22 cellular contexts compared by ENCODE assay signal in the genomic region with DNA sequence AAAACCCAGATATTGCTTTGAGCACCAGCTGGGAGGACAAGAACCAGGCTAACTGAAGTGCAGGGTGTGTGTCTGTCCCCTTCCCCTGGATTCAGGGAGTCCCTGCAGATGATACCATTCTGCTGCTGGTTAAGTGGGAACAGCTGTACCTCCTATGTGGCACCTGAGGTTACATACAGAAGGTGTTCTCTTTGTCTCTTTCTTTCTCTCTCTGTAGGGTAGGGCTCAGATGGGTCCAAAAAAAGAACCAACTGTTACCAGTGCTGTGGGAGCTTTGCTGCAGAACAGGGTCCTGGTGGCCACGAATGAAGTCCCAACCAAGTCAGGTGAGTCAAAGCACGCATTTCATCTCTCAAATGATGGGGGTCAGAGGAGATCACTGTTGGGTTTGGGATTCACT. TPM values are rescaled to one million over a fixed set of nuclear protein-coding genes. Genes with fewer than 3 reads are reported as not detected.
"Had no signal": no experiment of that assay in that cellular context is flagged by ENCODE, and none has a peak within 500 bp of the region (broad histone marks: within the 10 kb centered on the region; RNA-seq: fewer than 3 reads in every experiment).

No MANE protein-coding gene starts in this region.

- H3K9me3 ChIP-seq: neutrophil, right atrium auricular region, suprapubic skin had no signal

- H3K4me3 Mint-ChIP-seq: activated CD8-positive, alpha-beta memory T cell treated with anti-CD3 and anti-CD28 coated beads, Interleukin-2, amount 10 ng/mL, durations not matched to agents 7 days and 5 days; activated T-cell treated with anti-CD3 and anti-CD28 coated beads, Interleukin-2, amount 50 U/mL, for 24 hours; naive B cell; T-helper 2 cell treated with Interferon-gamma antibody and Interleukin-4, amounts not matched to agents 5 μg/mL and 100 μg/mL, for 36 hours had no signal

- FAIRE-seq: bronchial epithelial cell, endothelial cell of umbilical vein, frontal cortex, kidney had no signal

- H3K4me3 ChIP-seq: right atrium auricular region, spleen, suprapubic skin had no signal

- DNase-seq: activated CD4-positive, alpha-beta T cell treated with anti-CD3 and anti-CD28 coated beads, Interleukin-2, amount 50 U/mL, for 48 hours; activated CD8-positive, alpha-beta memory T cell treated with anti-CD3 and anti-CD28 coated beads, Interleukin-2, amount 10 ng/mL, durations not matched to agents 7 days and 5 days; activated effector memory CD4-positive, alpha-beta T cell treated with Interleukin-2 at 50 U/mL for 16 hours; activated T-cell treated with anti-CD3 and anti-CD28 coated beads, Interleukin-2, amount 50 U/mL, for 24 hours; kidney; naive B cell; posterior cingulate gyrus; spleen; stimulated activated CD4-positive, alpha-beta T cell treated with anti-CD3 and anti-CD28 coated beads, Interleukin-1b, Interleukin-23, amount 100 ng/mL, for 48 hours; stimulated activated naive CD4-positive, alpha-beta T cell; SW 1271 had no signal

- H3K27ac ChIP-seq: neutrophil, suprapubic skin had no signal

- H3K36me3 Mint-ChIP-seq: activated CD8-positive, alpha-beta memory T cell treated with anti-CD3 and anti-CD28 coated beads, Interleukin-2, amount 10 ng/mL, durations not matched to agents 7 days and 5 days; activated naive CD4-positive, alpha-beta T cell treated with anti-CD3 and anti-CD28 coated beads, Interleukin-2, amount 50 U/mL, for 72 hours had no signal

- H3K4me1 Mint-ChIP-seq: naive B cell had no signal

- H3K27ac Mint-ChIP-seq: activated naive CD4-positive, alpha-beta T cell treated with anti-CD3 and anti-CD28 coated beads, Interleukin-2, amount 50 U/mL, for 72 hours; T-helper 2 cell treated with Interferon-gamma antibody and Interleukin-4, amounts not matched to agents 5 μg/mL and 100 μg/mL, for 36 hours had no signal

- H3K36me3 ChIP-seq: neutrophil, right atrium auricular region, spleen, suprapubic skin had no signal

- H3K9me3 Mint-ChIP-seq: activated naive CD4-positive, alpha-beta T cell treated with anti-CD3 and anti-CD28 coated beads, Interleukin-2, amount 50 U/mL, for 72 hours; activated T-cell treated with anti-CD3 and anti-CD28 coated beads, Interleukin-2, amount 50 U/mL, for 24 hours; T-helper 2 cell treated with Interferon-gamma antibody and Interleukin-4, amounts not matched to agents 5 μg/mL and 100 μg/mL, for 36 hours had no signal

- H3K27me3 Mint-ChIP-seq: activated CD8-positive, alpha-beta memory T cell treated with anti-CD3 and anti-CD28 coated beads, Interleukin-2, amount 10 ng/mL, durations not matched to agents 7 days and 5 days; activated T-cell treated with anti-CD3 and anti-CD28 coated beads, Interleukin-2, amount 50 U/mL, for 24 hours; naive B cell had no signal

- H3K27me3 ChIP-seq: neutrophil, right atrium auricular region, spleen, suprapubic skin had no signal

RNA-seq across cellular contexts. Expression of a gene that starts 38.6 kb away (rescaled TPM):
- total RNA-seq: activated naive CD4-positive, alpha-beta T cell treated with anti-CD3 and anti-CD28 coated beads, Interleukin-2, amount 50 U/mL, for 72 hours; bronchial epithelial cell; endothelial cell of umbilical vein; fibroblast of lung; frontal cortex; kidney; liver; right atrium auricular region; suprapubic skin; ureter had no signal
- polyA plus RNA-seq: endothelial cell of umbilical vein, fibroblast of lung, liver had no signal
